In the genomic region with DNA sequence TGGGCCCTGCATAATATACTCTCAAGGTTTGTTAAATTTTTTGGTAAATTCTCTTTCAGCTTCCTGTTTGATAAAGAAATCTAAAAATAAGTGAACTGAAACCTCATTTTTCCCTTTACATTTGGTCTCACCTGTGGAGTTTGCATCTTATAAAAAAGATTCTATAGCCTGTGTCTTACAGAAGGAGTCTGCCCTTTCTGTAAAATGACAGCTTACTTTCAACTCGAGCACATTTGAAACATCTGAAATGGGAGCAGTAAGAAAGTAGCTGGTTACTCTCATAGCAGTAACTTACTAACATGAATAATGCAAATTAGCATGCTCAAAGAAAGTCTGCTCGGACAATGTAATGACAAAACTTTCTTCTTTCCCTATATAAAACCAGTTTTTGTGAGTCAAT, we compare ENCODE assay signal across 16 cellular contexts.
DNase-seq lines count a peak whose midpoint lies in the region; ATAC-seq and TF ChIP-seq lines count a peak whose summit lies in the region.
"Had no signal": no experiment of that assay in that cellular context is flagged by ENCODE, and none has a peak within 500 bp of the region (broad histone marks: within the 10 kb centered on the region; RNA-seq: fewer than 3 reads in every experiment).

No MANE protein-coding gene starts in this region.

- H3K9me3 ChIP-seq in MM.1S (replicated peaks; ENCODE audit: insufficient read depth, low read length), result no peaks in the 10 kb centered on the region
- no peaks in the 10 kb centered on the region for H3K9me3 ChIP-seq in T-helper 17 cell (ENCODE audit: control insufficient read depth, low read length, poor library complexity, severe bottlenecking)
- H3K9me3 ChIP-seq: BLaER1 had no signal

- peak overlapping the region; percentile 59 for H3K27ac Mint-ChIP-seq in activated naive CD4-positive, alpha-beta T cell treated with anti-CD3 and anti-CD28 coated beads, Interleukin-2, amount 50 U/mL, for 24 hours
- H3K27ac Mint-ChIP-seq in activated naive CD8-positive, alpha-beta T cell treated with anti-CD3 and anti-CD28 coated beads for 36 hours, result peak overlapping the region; percentile 9
- H3K27ac Mint-ChIP-seq in neural crest cell (ENCODE audit: unreplicated experiment) (peak overlapping the region; percentile 17), T-helper 17 cell (no peak overlapping the region)
- no peak overlapping the region for H3K27ac Mint-ChIP-seq in stimulated activated memory B cell treated with anti-CD40 and anti-IgM and Interleukin-4, amounts not matched to agents 10 μg/mL and 1 μg/mL and 100 μg/mL, for 72 hours
- H3K27ac Mint-ChIP-seq: CD4-positive, CD25-positive, alpha-beta regulatory T cell; H9 had no signal

- no peak for DNase-seq in activated naive CD4-positive, alpha-beta T cell (lab: John Stamatoyannopoulos, UW)
- DNase-seq in MM.1S (no peak), neural crest cell (ENCODE audit: low read depth, low spot score) (no peak), T-helper 17 cell (no peak), inferior parietal cortex (ENCODE audit: extremely low spot score) (no peak)
- no peak for DNase-seq in activated naive CD8-positive, alpha-beta T cell treated with anti-CD3 and anti-CD28 coated beads for 36 hours
- DNase-seq: 8988T; AML-193; Calu3; CD4-positive, CD25-positive, alpha-beta regulatory T cell; DMS 273 treated with DMSO at 0.1 percent for 48 hours; GOT3; H9 had no signal

- no peaks in the 10 kb centered on the region for H3K36me3 ChIP-seq in MM.1S (replicated peaks; ENCODE audit: insufficient read depth, low read length)
- H3K36me3 ChIP-seq: BLaER1 had no signal

- 0 out of 2 replicates have a peak overlapping the region, but pooled peaks have one; percentile 3 for H3K4me2 ChIP-seq in MM.1S (ENCODE audit: low read depth, low read length)
- H3K4me2 ChIP-seq: BLaER1 had no signal

- H3K27me3 ChIP-seq in MM.1S (replicated peaks; ENCODE audit: insufficient read depth, low read length), result no peaks in the 10 kb centered on the region
- H3K27me3 ChIP-seq: BLaER1 had no signal

- H3K9me2 ChIP-seq in MM.1S (replicated peaks; ENCODE audit: insufficient read depth, low read length), result no peaks in the 10 kb centered on the region

- no peaks in the 10 kb centered on the region for H3F3A ChIP-seq in MM.1S (ENCODE audit: insufficient read depth, low read length)

- no peaks in the 10 kb centered on the region for H3K79me2 ChIP-seq in MM.1S (ENCODE audit: low read length)

- H3K4me1 Mint-ChIP-seq in activated naive CD4-positive, alpha-beta T cell treated with anti-CD3 and anti-CD28 coated beads, Interleukin-2, amount 50 U/mL, for 24 hours, result peaks cover 77% of the 10 kb centered on the region
- H3K4me1 Mint-ChIP-seq in activated naive CD8-positive, alpha-beta T cell treated with anti-CD3 and anti-CD28 coated beads for 36 hours, result peaks cover 56% of the 10 kb centered on the region
- H3K4me1 Mint-ChIP-seq in neural crest cell (peaks cover 41% of the 10 kb centered on the region), T-helper 17 cell (peaks cover 12% of the 10 kb centered on the region)
- no peaks in the 10 kb centered on the region for H3K4me1 Mint-ChIP-seq in stimulated activated memory B cell treated with anti-CD40 and anti-IgM and Interleukin-4, amounts not matched to agents 10 μg/mL and 1 μg/mL and 100 μg/mL, for 72 hours
- H3K4me1 Mint-ChIP-seq: CD4-positive, CD25-positive, alpha-beta regulatory T cell had no signal

- H3K9ac ChIP-seq in MM.1S (ENCODE audit: low read length), result no peak overlapping the region
- H3K9ac ChIP-seq: BLaER1 had no signal

- H3K27ac ChIP-seq in MM.1S (ENCODE audit: low read length), result no peak overlapping the region
- H3K27ac ChIP-seq: BLaER1 had no signal

- peaks cover 24% of the 10 kb centered on the region for H3K36me3 Mint-ChIP-seq in activated naive CD4-positive, alpha-beta T cell treated with anti-CD3 and anti-CD28 coated beads, Interleukin-2, amount 50 U/mL, for 24 hours
- H3K36me3 Mint-ChIP-seq in activated naive CD8-positive, alpha-beta T cell treated with anti-CD3 and anti-CD28 coated beads for 36 hours, result peaks cover 45% of the 10 kb centered on the region
- H3K36me3 Mint-ChIP-seq in neural crest cell (ENCODE audit: low read depth), result peaks cover 16% of the 10 kb centered on the region
- H3K36me3 Mint-ChIP-seq in T-helper 17 cell (ENCODE audit: low read depth), result peaks cover 2% of the 10 kb centered on the region
- H3K36me3 Mint-ChIP-seq in stimulated activated memory B cell treated with anti-CD40 and anti-IgM and Interleukin-4, amounts not matched to agents 10 μg/mL and 1 μg/mL and 100 μg/mL, for 72 hours, result no peaks in the 10 kb centered on the region
- H3K36me3 Mint-ChIP-seq: CD4-positive, CD25-positive, alpha-beta regulatory T cell had no signal

- H3K4me3 ChIP-seq in MM.1S (ENCODE audit: low read length), result no peak overlapping the region
- H3K4me3 ChIP-seq: BLaER1 had no signal

- H2AFZ ChIP-seq in MM.1S (ENCODE audit: low read length), result no peak overlapping the region

- TF ChIP-seq CTCF in MM.1S (IDR thresholded peaks at IDR 0.05; ENCODE audit: low read length), result no peak
- no peak for TF ChIP-seq CTCF in neural crest cell (conservative IDR thresholded peaks at IDR 0.05)

- no peaks in the 10 kb centered on the region for H3K27me3 Mint-ChIP-seq in activated naive CD4-positive, alpha-beta T cell treated with anti-CD3 and anti-CD28 coated beads, Interleukin-2, amount 50 U/mL, for 24 hours
- H3K27me3 Mint-ChIP-seq in activated naive CD8-positive, alpha-beta T cell treated with anti-CD3 and anti-CD28 coated beads for 36 hours, result no peaks in the 10 kb centered on the region
- H3K27me3 Mint-ChIP-seq in neural crest cell (ENCODE audit: low read depth) (no peaks in the 10 kb centered on the region), T-helper 17 cell (no peaks in the 10 kb centered on the region)
- peaks cover 10% of the 10 kb centered on the region for H3K27me3 Mint-ChIP-seq in stimulated activated memory B cell treated with anti-CD40 and anti-IgM and Interleukin-4, amounts not matched to agents 10 μg/mL and 1 μg/mL and 100 μg/mL, for 72 hours
- H3K27me3 Mint-ChIP-seq: CD4-positive, CD25-positive, alpha-beta regulatory T cell had no signal

- no peak for ATAC-seq in T-helper 17 cell
- no peak for ATAC-seq in stimulated activated memory B cell treated with anti-CD40 and anti-IgM and Interleukin-4, amounts not matched to agents 10 μg/mL and 1 μg/mL and 100 μg/mL, for 72 hours

- no peaks in the 10 kb centered on the region for H3K9me3 Mint-ChIP-seq in activated naive CD4-positive, alpha-beta T cell treated with anti-CD3 and anti-CD28 coated beads, Interleukin-2, amount 50 U/mL, for 24 hours
- peaks cover 7% of the 10 kb centered on the region for H3K9me3 Mint-ChIP-seq in activated naive CD8-positive, alpha-beta T cell treated with anti-CD3 and anti-CD28 coated beads for 36 hours
- H3K9me3 Mint-ChIP-seq in neural crest cell, result peaks cover 9% of the 10 kb centered on the region
- H3K9me3 Mint-ChIP-seq in stimulated activated memory B cell treated with anti-CD40 and anti-IgM and Interleukin-4, amounts not matched to agents 10 μg/mL and 1 μg/mL and 100 μg/mL, for 72 hours, result peaks cover 9% of the 10 kb centered on the region

- H4K20me1 ChIP-seq in MM.1S (ENCODE audit: insufficient read depth, low read length), result no peaks in the 10 kb centered on the region
- H4K20me1 ChIP-seq: BLaER1 had no signal

- no peak overlapping the region for H3K4me3 Mint-ChIP-seq in activated naive CD4-positive, alpha-beta T cell treated with anti-CD3 and anti-CD28 coated beads, Interleukin-2, amount 50 U/mL, for 24 hours
- H3K4me3 Mint-ChIP-seq in activated naive CD8-positive, alpha-beta T cell treated with anti-CD3 and anti-CD28 coated beads for 36 hours, result no peak overlapping the region
- H3K4me3 Mint-ChIP-seq in neural crest cell, result no peak overlapping the region
- no peak overlapping the region for H3K4me3 Mint-ChIP-seq in T-helper 17 cell
- H3K4me3 Mint-ChIP-seq in stimulated activated memory B cell treated with anti-CD40 and anti-IgM and Interleukin-4, amounts not matched to agents 10 μg/mL and 1 μg/mL and 100 μg/mL, for 72 hours, result no peak overlapping the region
- H3K4me3 Mint-ChIP-seq: CD4-positive, CD25-positive, alpha-beta regulatory T cell; H9 had no signal

- H3K4me1 ChIP-seq in MM.1S (ENCODE audit: low read length), result 0 out of 2 replicates have a peak, but pooled peaks cover 7% of the 10 kb centered on the region
- H3K4me1 ChIP-seq: BLaER1 had no signal

Comparison
In these comparisons a context has a peak if more than half of its experiments do, and no peak if none do; other contexts are left out.
1. H3K27ac Mint-ChIP-seq: peak in activated naive CD4-positive, alpha-beta T cell treated with anti-CD3 and anti-CD28 coated beads, Interleukin-2, amount 50 U/mL, for 24 hours (single experiment), activated naive CD8-positive, alpha-beta T cell treated with anti-CD3 and anti-CD28 coated beads for 36 hours (single experiment) and neural crest cell (single experiment); none in T-helper 17 cell (single experiment) and stimulated activated memory B cell treated with anti-CD40 and anti-IgM and Interleukin-4, amounts not matched to agents 10 μg/mL and 1 μg/mL and 100 μg/mL, for 72 hours (single experiment).